Comparison of ENCODE assay signal across 10 cellular contexts in genomic region chr11:27468643-27469332, GRCh38. TPM values are rescaled to one million over a fixed set of nuclear protein-coding genes. Genes with fewer than 3 reads are reported as not detected.
A peak's percentile ranks its signal among the peaks of the same experiment; 100 is the strongest.
DNase-seq lines count a peak whose midpoint lies in the region; ATAC-seq, FAIRE-seq and TF ChIP-seq lines count a peak whose summit lies in the region.
"Had no signal": no experiment of that assay in that cellular context is flagged by ENCODE, and none has a peak within 500 bp of the region (broad histone marks: within the 10 kb centered on the region; RNA-seq: fewer than 3 reads in every experiment).

No MANE protein-coding gene starts in this region.

- H3K36me3 ChIP-seq in SK-N-MC (ENCODE audit: insufficient read depth, low read length), result no peaks in the 10 kb centered on the region
- H3K36me3 ChIP-seq in pancreas, result no peaks in the 10 kb centered on the region
- no peaks in the 10 kb centered on the region for H3K36me3 ChIP-seq in MG63

- H3K9ac ChIP-seq in SK-N-MC (ENCODE audit: insufficient read length), result no peak overlapping the region

- WGBS in pancreas, 2 donors, result 13 to 19% methylated on average over 10 of the region's 10 CpGs

- FAIRE-seq in pancreas (lab: Jason Lieb, UNC), result no peak

- intact Hi-C loops in pancreas (cut with DNase I), result loop anchor here (10.0 kb wide), 1 partner anchor 94 kb away; no protein-coding TSS in a partner anchor

- peak; percentile 17 to 45 (median 34) for ATAC-seq in pancreas

- DNase-seq in GF-D8 (lab: John Stamatoyannopoulos, UW), result peak; percentile 33
- no peak for DNase-seq in SK-N-MC (ENCODE audit: low read depth, low spot score)
- DNase-seq in foreskin fibroblast, result peak; percentile 55 to 64
- peak in 2 of 6 donors; percentile 26 to 41 for DNase-seq in pancreas
- no peak for DNase-seq in pons (ENCODE audit: low spot score)
- DNase-seq in MG63, result no peak
- no peak for DNase-seq in central memory CD4-positive, alpha-beta T cell
- DNase-seq in activated CD4-positive, alpha-beta T cell treated with anti-CD3 and anti-CD28 coated beads for 4 hours, result no peak
- DNase-seq: GDM1, NCI-H446 had no signal

- H3K4me3 ChIP-seq in SK-N-MC (peak overlapping the region; percentile 84), foreskin fibroblast (ENCODE audit: low read depth in 1 of 2, low read length in 2 of 2) (no peak overlapping the region), pancreas (peak overlapping the region; percentile 70 to 100 (median 80)), MG63 (no peak overlapping the region)

- H3K27me3 ChIP-seq in pancreas (no peaks in the 10 kb centered on the region), MG63 (no peaks in the 10 kb centered on the region)

- no peak for TF ChIP-seq CTCF in foreskin fibroblast (IDR thresholded peaks at IDR 0.05; ENCODE audit: low read depth, low read length)
- TF ChIP-seq CTCF in pancreas (IDR thresholded peaks at IDR 0.05), result no peak

- peaks cover 21 to 35% (median 35%) of the 10 kb centered on the region in 3 donors for H3K4me1 ChIP-seq in pancreas

- H3K27ac ChIP-seq in SK-N-MC, result peak overlapping the region; percentile 76; the same call in 1 of the 2 replicates
- H3K27ac ChIP-seq in pancreas, result peak overlapping the region; percentile 80 to 95 (median 94)

- H3K9me3 ChIP-seq in SK-N-MC (ENCODE audit: low read depth, low read length), result no peaks in the 10 kb centered on the region
- H3K9me3 ChIP-seq in pancreas, result no peaks in the 10 kb centered on the region
- H3K9me3 ChIP-seq in MG63, result no peaks in the 10 kb centered on the region

RNA-seq across cellular contexts. Expression of gene LGR4, which starts 3.8 kb away (rescaled TPM):
- total RNA-seq in pancreas, result 10 to 100 TPM; 44.4 to 73.0 (median 57.5) TPM
- 10 to 100 TPM; 23.4 to 27.0 TPM for polyA plus RNA-seq in pancreas
- 3.9 and 7.7 TPM in 2 replicates for total RNA-seq in MG63 (2014; rRNA removed; shearing (Covaris generic); ENCODE audit: low replicate concordance)

RNA-seq across cellular contexts. Expression of gene LIN7C, which starts 37.8 kb away (rescaled TPM):
- total RNA-seq in pancreas, result 10 to 100 TPM; 10.7 to 22.1 (median 17.0) TPM
- polyA plus RNA-seq in pancreas, result 1 to 10 TPM; 5.1 to 8.6 TPM
- total RNA-seq in MG63 (2014; rRNA removed; shearing (Covaris generic); ENCODE audit: low replicate concordance), result 18.0 and 33.0 TPM in 2 replicates

Comparison
In these comparisons a context has a peak if more than half of its experiments do, and no peak if none do; other contexts are left out.
1. DNase-seq: peak in GF-D8 (single experiment) and foreskin fibroblast (2 of 2); none in SK-N-MC (single experiment), pons (single experiment), MG63 (single experiment), central memory CD4-positive, alpha-beta T cell (single experiment) and activated CD4-positive, alpha-beta T cell treated with anti-CD3 and anti-CD28 coated beads for 4 hours (0 of 2).
2. H3K4me3 ChIP-seq: peak in SK-N-MC (single experiment) and pancreas (4 of 4); none in foreskin fibroblast (0 of 2) and MG63 (single experiment).